ENCODE assay signal across 8 cellular contexts in the genomic region with DNA sequence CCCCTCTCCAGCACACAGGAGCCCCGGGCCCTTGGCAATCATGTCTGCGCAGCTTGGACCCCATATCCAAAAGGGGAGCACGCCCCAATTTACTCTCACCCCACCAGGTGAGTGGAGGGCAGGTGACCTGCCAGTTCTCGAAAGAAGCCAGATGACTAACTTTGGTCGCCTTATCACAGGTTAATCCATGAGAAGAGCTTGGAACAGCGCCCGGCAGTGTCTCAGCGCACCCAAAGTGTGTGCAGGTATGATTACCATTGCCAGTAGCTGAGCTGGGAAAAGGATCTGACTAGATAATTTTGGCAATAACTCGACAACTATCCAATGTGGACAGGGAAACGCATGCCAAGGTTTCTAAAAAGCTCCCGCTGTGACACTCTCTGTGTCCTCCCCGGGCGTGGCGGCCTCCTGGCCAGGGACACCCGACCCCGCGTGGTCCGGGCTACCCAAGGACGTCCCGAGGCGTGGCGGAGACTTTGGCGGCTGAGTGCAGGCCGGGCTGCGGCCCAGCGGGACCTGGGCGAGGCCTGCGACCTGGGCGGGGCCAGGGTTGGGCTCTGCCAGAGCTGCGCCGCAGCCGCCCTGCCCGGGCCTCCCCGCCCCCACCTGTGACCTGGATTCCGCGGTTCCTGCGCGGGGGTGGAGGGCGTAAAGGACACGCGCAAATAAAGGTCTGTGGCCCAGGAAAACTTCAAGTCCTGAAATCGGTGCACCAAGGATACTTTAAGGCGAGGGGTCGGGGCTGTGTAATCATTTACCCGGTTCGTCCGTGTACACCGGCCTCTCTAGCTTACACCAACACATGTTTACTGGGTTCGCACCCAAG. TPM values are rescaled to one million over a fixed set of nuclear protein-coding genes. Genes with fewer than 3 reads are reported as not detected.
DNase-seq lines count a peak whose midpoint lies in the region; ATAC-seq, FAIRE-seq and TF ChIP-seq lines count a peak whose summit lies in the region.

No MANE protein-coding gene starts in this region.

- H3K4me1 Mint-ChIP-seq in activated naive CD4-positive, alpha-beta T cell treated with anti-CD3 and anti-CD28 coated beads, Interleukin-2, amount 10 ng/mL, durations not matched to agents 7 days and 5 days = peaks cover 35% of the 10 kb centered on the region

- no peaks in the 10 kb centered on the region for H3K79me1 ChIP-seq in trophoblast cell (ENCODE audit: low read length)

- H3K4me3 ChIP-seq in cardiac muscle cell = peak overlapping the region; percentile 7
- H3K4me3 ChIP-seq in trophoblast cell (ENCODE audit: low read depth, low read length) = peak overlapping the region; percentile 64

- DNase-seq in GM12891 (ENCODE audit: insufficient read length, low spot score) (peak; percentile 73), HPDE6-E6E7 (ENCODE audit: extremely low spot score) (peak; percentile 49), cardiac muscle cell (ENCODE audit: low read depth in 1 of 2, low spot score in 1 of 2) (peak; percentile 39 to 55), trophoblast cell (peak; percentile 64 to 75), SK-N-DZ (ENCODE audit: low spot score) (no peak), A172 (ENCODE audit: low spot score) (no peak)
- DNase-seq in activated naive CD4-positive, alpha-beta T cell treated with anti-CD3 and anti-CD28 coated beads, Interleukin-2, amount 10 ng/mL, durations not matched to agents 7 days and 5 days = peak; percentile 34

- CTCF ChIA-PET in activated naive CD4-positive, alpha-beta T cell treated with anti-CD3 and anti-CD28 coated beads, Interleukin-2, amount 10 ng/mL, durations not matched to agents 7 days and 5 days (lab: Charles Lee) = interaction anchor here (0.7 to 1.2 kb wide), 2 partner anchors 11 to 130 kb away, joined by 3 read pairs; no protein-coding TSS in a partner anchor

- no peak overlapping the region for H4K8ac ChIP-seq in trophoblast cell (ENCODE audit: low read depth, low read length)

- H4K91ac ChIP-seq in trophoblast cell (ENCODE audit: low read depth, low read length) = no peak overlapping the region

- no peaks in the 10 kb centered on the region for H3K27me3 Mint-ChIP-seq in activated naive CD4-positive, alpha-beta T cell treated with anti-CD3 and anti-CD28 coated beads, Interleukin-2, amount 10 ng/mL, durations not matched to agents 7 days and 5 days

- peak overlapping the region; percentile 68 for H3K27ac Mint-ChIP-seq in activated naive CD4-positive, alpha-beta T cell treated with anti-CD3 and anti-CD28 coated beads, Interleukin-2, amount 10 ng/mL, durations not matched to agents 7 days and 5 days

- H2AK5ac ChIP-seq in trophoblast cell (ENCODE audit: low read length) = no peak overlapping the region

- peak overlapping the region; percentile 38 for H2AFZ ChIP-seq in trophoblast cell (ENCODE audit: insufficient read depth, low read length, poor library complexity)

- WGBS in trophoblast cell (ENCODE audit: extremely low coverage, insufficient coverage, insufficient read length) = no CpG with 5 or more reads among the region's 49 CpGs

- no peak overlapping the region for H2BK120ac ChIP-seq in trophoblast cell (ENCODE audit: insufficient read depth, low read length, poor library complexity)

- peak overlapping the region; percentile 87 for H3K4me2 ChIP-seq in trophoblast cell (ENCODE audit: low read length)

- H3K36me3 Mint-ChIP-seq in activated naive CD4-positive, alpha-beta T cell treated with anti-CD3 and anti-CD28 coated beads, Interleukin-2, amount 10 ng/mL, durations not matched to agents 7 days and 5 days = peaks cover 7% of the 10 kb centered on the region

- ATAC-seq in GM21390 (IDR thresholded peaks at IDR 0.05; ENCODE audit: unreplicated experiment) = no peak

- no peak overlapping the region for H3K23ac ChIP-seq in trophoblast cell (ENCODE audit: low read length)

- H3K4ac ChIP-seq in trophoblast cell (ENCODE audit: low read depth, low read length) = no peak overlapping the region

- H4K12ac ChIP-seq in trophoblast cell (ENCODE audit: low read depth, low read length) = peak overlapping the region; percentile 14

- no peak for TF ChIP-seq CTCF in cardiac muscle cell (IDR thresholded peaks at IDR 0.05; ENCODE audit: low read depth, low read length)

- FAIRE-seq in GM12891 (lab: Jason Lieb, UNC) = peak; percentile 85

- no peaks in the 10 kb centered on the region for H3K9me3 ChIP-seq in cardiac muscle cell (ENCODE audit: low read depth)
- H3K9me3 ChIP-seq in trophoblast cell (ENCODE audit: insufficient read depth, low read depth, low read length) = peaks cover 4% of the 10 kb centered on the region

- peaks cover 20% of the 10 kb centered on the region for H3K27me3 ChIP-seq in cardiac muscle cell
- H3K27me3 ChIP-seq in trophoblast cell (ENCODE audit: insufficient read depth, low read length) = no peaks in the 10 kb centered on the region

- H2BK5ac ChIP-seq in trophoblast cell (ENCODE audit: low read depth, low read length, poor library complexity) = no peak overlapping the region

- peak overlapping the region; percentile 44 for H3K4me3 Mint-ChIP-seq in activated naive CD4-positive, alpha-beta T cell treated with anti-CD3 and anti-CD28 coated beads, Interleukin-2, amount 10 ng/mL, durations not matched to agents 7 days and 5 days

- H3K36me3 ChIP-seq in cardiac muscle cell (no peaks in the 10 kb centered on the region), trophoblast cell (ENCODE audit: control insufficient read depth in 1 of 2, insufficient read depth in 2 of 2, low read length in 2 of 2) (no peaks in the 10 kb centered on the region)

- H3K9ac ChIP-seq in trophoblast cell (ENCODE audit: low read length) = no peak overlapping the region

- no peaks in the 10 kb centered on the region for H3K79me2 ChIP-seq in trophoblast cell (ENCODE audit: control insufficient read depth, insufficient read depth, low read length, poor library complexity)

- H3K27ac ChIP-seq in cardiac muscle cell (no peak overlapping the region), trophoblast cell (ENCODE audit: low read depth, low read length) (no peak overlapping the region)

- no peak for TF ChIP-seq POLR2A in GM12891 (IDR thresholded peaks at IDR 0.05; ENCODE audit: low read depth, low read length)

- H2BK12ac ChIP-seq in trophoblast cell (ENCODE audit: low read length) = no peak overlapping the region

- peaks cover 5% of the 10 kb centered on the region for H3K9me3 Mint-ChIP-seq in activated naive CD4-positive, alpha-beta T cell treated with anti-CD3 and anti-CD28 coated beads, Interleukin-2, amount 10 ng/mL, durations not matched to agents 7 days and 5 days

- no peak overlapping the region for H3K18ac ChIP-seq in trophoblast cell (ENCODE audit: low read length)

- no peak overlapping the region for H3K14ac ChIP-seq in trophoblast cell (ENCODE audit: low read length)

- no peaks in the 10 kb centered on the region for H3K4me1 ChIP-seq in cardiac muscle cell (ENCODE audit: low read depth)
- no peaks in the 10 kb centered on the region for H3K4me1 ChIP-seq in trophoblast cell (ENCODE audit: control insufficient read depth in 1 of 2, insufficient read depth in 2 of 2, low read length in 2 of 2)

TF ChIP-seq in GM12891, 5 proteins besides CTCF, POLR2A, EP300 and RAD21:
- no peak for TF ChIP-seq TAF1 (IDR thresholded peaks at IDR 0.05; ENCODE audit: low read depth, low read length)
- no peak for TF ChIP-seq PAX5 (IDR thresholded peaks at IDR 0.05; ENCODE audit: insufficient read depth, low read length, severe bottlenecking)
- no peak for TF ChIP-seq POU2F2 (IDR thresholded peaks at IDR 0.05; ENCODE audit: low read depth, low read length)
- no peak for TF ChIP-seq SPI1 (IDR thresholded peaks at IDR 0.05; ENCODE audit: low read depth, low read length)
- no peak for TF ChIP-seq POLR2AphosphoS5 (IDR thresholded peaks at IDR 0.05; ENCODE audit: low read depth, low read length)
TF ChIP-seq in GM12891: peak in this region for 0.

RNA-seq across cellular contexts. Expression of a gene that starts 13.7 kb away (rescaled TPM):
- 22.8 TPM for polyA plus RNA-seq in GM12891 (2012; ENCODE audit: low read depth, missing spikeins)
- total RNA-seq in cardiac muscle cell = 19.9 and 27.9 TPM in 2 replicates
- 15.2 and 22.9 TPM in 2 replicates for polyA plus RNA-seq in cardiac muscle cell
- 32.1 and 32.8 TPM in 2 replicates for polyA plus RNA-seq in trophoblast cell (2013)
- 23.3 and 26.9 TPM in 2 replicates for polyA plus RNA-seq in SK-N-DZ (2014; cell fraction: cytosol; rRNA removed)
- 20.7 and 21.4 TPM in 2 replicates for polyA plus RNA-seq in SK-N-DZ (2014; cell fraction: nucleus; rRNA removed)
- total RNA-seq in A172 (2014; rRNA removed; shearing (Covaris generic)) = 44.2 and 53.0 TPM in 2 replicates

Comparison
In these comparisons a context has a peak if more than half of its experiments do, and no peak if none do; other contexts are left out.
1. DNase-seq: peak in GM12891 (single experiment), HPDE6-E6E7 (single experiment), activated naive CD4-positive, alpha-beta T cell treated with anti-CD3 and anti-CD28 coated beads, Interleukin-2, amount 10 ng/mL, durations not matched to agents 7 days and 5 days (single experiment), cardiac muscle cell (2 of 2) and trophoblast cell (2 of 2); none in SK-N-DZ (single experiment) and A172 (single experiment).